In the genomic region with DNA sequence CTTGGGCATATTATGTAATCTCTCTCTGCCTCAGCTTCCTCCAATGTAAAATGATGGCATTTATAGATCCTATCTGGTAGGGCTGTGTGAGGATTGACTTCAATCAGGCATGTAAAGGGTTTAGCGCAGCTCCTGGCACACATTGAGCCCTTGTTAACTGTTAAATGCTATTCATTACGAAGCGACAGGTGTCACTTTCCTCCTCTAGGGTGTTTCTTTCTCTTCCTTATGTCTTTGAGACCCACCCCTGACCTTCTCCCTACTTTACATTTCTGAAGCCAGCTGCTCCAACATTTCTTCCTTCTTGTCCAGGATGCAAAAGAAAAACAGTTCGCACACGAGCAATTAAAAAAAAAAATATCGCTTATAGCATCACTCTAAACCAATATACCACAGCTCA, we compare ENCODE assay signal across 20 cellular contexts.
"Had no signal": no experiment of that assay in that cellular context is flagged by ENCODE, and none has a peak within 500 bp of the region (broad histone marks: within the 10 kb centered on the region; RNA-seq: fewer than 3 reads in every experiment).

No MANE protein-coding gene starts in this region.

- H3K4me3 ChIP-seq: dorsolateral prefrontal cortex, hepatocyte, ovary, right atrium auricular region, sigmoid colon, skin epidermis, stomach, thoracic aorta had no signal

- H3K9me3 ChIP-seq: ovary, sigmoid colon, thoracic aorta had no signal

- H3K27me3 ChIP-seq: hepatocyte, ovary, right atrium auricular region had no signal

- H3K36me3 ChIP-seq: ovary, right atrium auricular region, sigmoid colon, stomach, thoracic aorta had no signal

- FAIRE-seq: islet of Langerhans had no signal

- H3K4me1 ChIP-seq: right atrium auricular region, sigmoid colon, stomach had no signal

- H3K27ac ChIP-seq: dorsolateral prefrontal cortex, hepatocyte, ovary, right atrium auricular region, sigmoid colon, skin epidermis, stomach, thoracic aorta had no signal

- DNase-seq: cortex of kidney; dorsolateral prefrontal cortex; effector CD8-positive, alpha-beta T cell; foreskin melanocyte; head of caudate nucleus; kidney glomerular epithelial cell; mammary epithelial cell; natural killer cell; ovary; sigmoid colon; stimulated activated CD4-positive, alpha-beta T cell treated with anti-CD3 and anti-CD28 coated beads, Interleukin-12 subunit alpha, Interleukin-12 subunit beta, amount 100 ng/mL, for 4 hours; stimulated activated naive CD4-positive, alpha-beta T cell; stomach; substantia nigra; trophoblast cell had no signal
